ENCODE assay signal across 8 cellular contexts in genomic region chr12:95574799-95575452, GRCh38. TPM values are rescaled to one million over a fixed set of nuclear protein-coding genes. Genes with fewer than 3 reads are reported as not detected.
A peak's percentile ranks its signal among the peaks of the same experiment; 100 is the strongest.
DNase-seq lines count a peak whose midpoint lies in the region; ATAC-seq, FAIRE-seq and TF ChIP-seq lines count a peak whose summit lies in the region.

No MANE protein-coding gene starts in this region.

- FAIRE-seq in TTC549 (lab: Jason Lieb, UNC), result peak; percentile 11

- H3K27me3 ChIP-seq in iPS-15b (ENCODE audit: control insufficient read depth, insufficient read depth, low read length), result no peaks in the 10 kb centered on the region
- H3K27me3 ChIP-seq in thyroid gland, result no peaks in the 10 kb centered on the region

- no peak for ATAC-seq in HG03521 (IDR thresholded peaks at IDR 0.05; ENCODE audit: unreplicated experiment)
- ATAC-seq in GM18868 (IDR thresholded peaks at IDR 0.05; ENCODE audit: unreplicated experiment), result no peak

- H3K9me3 ChIP-seq in iPS-15b (ENCODE audit: control insufficient read depth, insufficient read depth, low read length) (no peaks in the 10 kb centered on the region), thyroid gland (no peaks in the 10 kb centered on the region)

- DNase-seq in DMS153 (lab: John Stamatoyannopoulos, UW), result peak; percentile 35
- peak; percentile 64 for DNase-seq in HuH-7 (ENCODE audit: low spot score)
- no peak for DNase-seq in thyroid gland
- DNase-seq in stimulated activated naive CD4-positive, alpha-beta T cell treated with Interleukin-2 at 50 U/mL for 16 hours (lab: John Stamatoyannopoulos, UW), result no peak

- TF ChIP-seq POLR2A in thyroid gland (IDR thresholded peaks at IDR 0.05), result no peak

- H3K27ac ChIP-seq in thyroid gland, result no peak overlapping the region

- H3K4me3 ChIP-seq in iPS-15b (ENCODE audit: low read depth, low read length) (peak overlapping the region; percentile 28), thyroid gland (replicated peaks in 1 of 3) (no peak overlapping the region)

- peak; percentile 20 to 68 (median 38) for TF ChIP-seq CTCF in thyroid gland (IDR thresholded peaks at IDR 0.05)

- no peaks in the 10 kb centered on the region for H3K36me3 ChIP-seq in iPS-15b (ENCODE audit: control insufficient read depth, insufficient read depth, low read length)
- no peaks in the 10 kb centered on the region for H3K36me3 ChIP-seq in thyroid gland

- peak overlapping the region; percentile 62 for H3K9ac ChIP-seq in iPS-15b (ENCODE audit: low read depth, low read length)

- intact Hi-C loops in thyroid gland (cut with DNase I), result no loop called here

- H3K4me1 ChIP-seq in iPS-15b (ENCODE audit: control insufficient read depth, insufficient read depth, low read length), result peaks cover 24% of the 10 kb centered on the region
- H3K4me1 ChIP-seq in thyroid gland, result no peaks in the 10 kb centered on the region

RNA-seq across cellular contexts. Expression of gene USP44, which starts 23.6 kb away (rescaled TPM):
- total RNA-seq in thyroid gland, result 1 to 10 TPM; 2.8 to 9.1 (median 6.3) TPM

Comparison
In these comparisons a context has a peak if more than half of its experiments do, and no peak if none do; other contexts are left out.
1. DNase-seq: peak in DMS153 (single experiment) and HuH-7 (single experiment); none in thyroid gland (0 of 2) and stimulated activated naive CD4-positive, alpha-beta T cell treated with Interleukin-2 at 50 U/mL for 16 hours (single experiment).